ENCODE assay signal across 10 cellular contexts in genomic region chr1:65479805-65480204, GRCh38.
"Had no signal": no experiment of that assay in that cellular context is flagged by ENCODE, and none has a peak within 500 bp of the region (broad histone marks: within the 10 kb centered on the region; RNA-seq: fewer than 3 reads in every experiment).

No MANE protein-coding gene starts in this region.

- ATAC-seq: HCT116, HepG2 had no signal

- H3K4me3 Mint-ChIP-seq: HFFc6, IgD-negative memory B cell had no signal

- H3K4me1 ChIP-seq: HAP-1 had no signal

- H3K4me1 Mint-ChIP-seq: IgD-negative memory B cell had no signal

- H3K4me3 ChIP-seq: GM23248, HAP-1 had no signal

- H3K9me3 ChIP-seq: HAP-1 had no signal

- H3K27ac Mint-ChIP-seq: HFFc6, IgD-negative memory B cell had no signal

- DNase-seq: GM23248, GOT3, H7, HFFc6, KG1 had no signal

- H3K36me3 ChIP-seq: HAP-1 had no signal

- H3K27me3 Mint-ChIP-seq: IgD-negative memory B cell had no signal

- H3K9me3 Mint-ChIP-seq: HFFc6, IgD-negative memory B cell had no signal

- H3K27ac ChIP-seq: GM23248, HL-60 had no signal
